In the genomic region with DNA sequence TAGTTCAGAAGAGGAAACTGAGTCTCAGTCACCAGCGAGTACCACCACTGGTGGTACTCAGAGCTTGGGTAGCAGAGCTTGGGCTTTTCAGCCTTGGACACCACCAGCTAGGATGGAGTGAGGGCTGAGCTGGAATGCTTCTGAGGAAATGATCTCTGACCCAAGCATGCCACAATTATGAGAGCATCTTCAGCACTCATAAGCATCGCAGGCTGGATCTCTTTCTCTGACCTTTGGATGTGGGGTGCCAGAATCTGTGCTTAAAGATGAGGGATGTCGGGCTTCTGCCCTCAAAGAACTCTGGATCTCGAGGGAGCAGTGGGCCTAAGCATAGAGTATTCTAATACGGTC, we compare ENCODE assay signal across 11 cellular contexts. TPM values are rescaled to one million over a fixed set of nuclear protein-coding genes. Genes with fewer than 3 reads are reported as not detected.
DNase-seq lines count a peak whose midpoint lies in the region; ATAC-seq lines count a peak whose summit lies in the region.
"Had no signal": no experiment of that assay in that cellular context is flagged by ENCODE, and none has a peak within 500 bp of the region (broad histone marks: within the 10 kb centered on the region; RNA-seq: fewer than 3 reads in every experiment).

No MANE protein-coding gene starts in this region.

- CTCF ChIA-PET in activated naive CD4-positive, alpha-beta T cell treated with anti-CD3 and anti-CD28 coated beads for 36 hours (lab: Charles Lee) = interaction anchor here (0.8 kb wide), 1 partner anchor 163 kb away, joined by 3 read pairs; no protein-coding TSS in a partner anchor

- peaks cover 5% of the 10 kb centered on the region for H3K36me3 Mint-ChIP-seq in activated naive CD4-positive, alpha-beta T cell treated with anti-CD3 and anti-CD28 coated beads for 36 hours (ENCODE audit: low read depth)
- peaks cover 15% of the 10 kb centered on the region for H3K36me3 Mint-ChIP-seq in activated naive CD8-positive, alpha-beta T cell treated with anti-CD3 and anti-CD28 coated beads for 36 hours

- peak overlapping the region; percentile 30 for H3K27ac ChIP-seq in temporal lobe (ENCODE audit: low read depth, low read length)

- H3K4me3 Mint-ChIP-seq in activated naive CD4-positive, alpha-beta T cell treated with anti-CD3 and anti-CD28 coated beads for 36 hours = peak overlapping the region; percentile 17
- no peak overlapping the region for H3K4me3 Mint-ChIP-seq in activated naive CD8-positive, alpha-beta T cell treated with anti-CD3 and anti-CD28 coated beads for 36 hours

- H3K27ac Mint-ChIP-seq in activated naive CD4-positive, alpha-beta T cell treated with anti-CD3 and anti-CD28 coated beads for 36 hours = peak overlapping the region; percentile 92
- H3K27ac Mint-ChIP-seq in activated naive CD8-positive, alpha-beta T cell treated with anti-CD3 and anti-CD28 coated beads for 36 hours = peak overlapping the region; percentile 86

- ATAC-seq in HG02759 (IDR thresholded peaks at IDR 0.05; ENCODE audit: unreplicated experiment) = no peak
- ATAC-seq: sciatic nerve had no signal

- H3K9me3 Mint-ChIP-seq in activated naive CD4-positive, alpha-beta T cell treated with anti-CD3 and anti-CD28 coated beads for 36 hours = no peaks in the 10 kb centered on the region
- no peaks in the 10 kb centered on the region for H3K9me3 Mint-ChIP-seq in activated naive CD8-positive, alpha-beta T cell treated with anti-CD3 and anti-CD28 coated beads for 36 hours

- intact Hi-C loops in activated naive CD4-positive, alpha-beta T cell treated with anti-CD3 and anti-CD28 coated beads for 36 hours (cut with micrococcal nuclease) = loop anchor here (5.0 kb wide), 1 partner anchor 195 kb away; the partner anchor contains the start of genes CIB1 and GDPGP1

- H3K27me3 Mint-ChIP-seq in activated naive CD4-positive, alpha-beta T cell treated with anti-CD3 and anti-CD28 coated beads for 36 hours (ENCODE audit: low read depth) = no peaks in the 10 kb centered on the region
- no peaks in the 10 kb centered on the region for H3K27me3 Mint-ChIP-seq in activated naive CD8-positive, alpha-beta T cell treated with anti-CD3 and anti-CD28 coated beads for 36 hours

- DNase-seq in activated naive CD4-positive, alpha-beta T cell treated with anti-CD3 and anti-CD28 coated beads for 36 hours = no peak
- no peak for DNase-seq in activated naive CD4-positive, alpha-beta T cell (lab: John Stamatoyannopoulos, UW)
- DNase-seq in activated naive CD8-positive, alpha-beta T cell treated with anti-CD3 and anti-CD28 coated beads for 36 hours = no peak
- DNase-seq in kidney tubule cell (ENCODE audit: low spot score) (peak; percentile 43), cerebellum (ENCODE audit: low spot score) (no peak), SK-N-DZ (ENCODE audit: low spot score) (no peak)
- DNase-seq: BE2C, NCI-H187 had no signal

- H3K4me1 Mint-ChIP-seq in activated naive CD4-positive, alpha-beta T cell treated with anti-CD3 and anti-CD28 coated beads for 36 hours (ENCODE audit: low read depth) = peaks cover 71% of the 10 kb centered on the region
- H3K4me1 Mint-ChIP-seq in activated naive CD8-positive, alpha-beta T cell treated with anti-CD3 and anti-CD28 coated beads for 36 hours = peaks cover 61% of the 10 kb centered on the region

RNA-seq across cellular contexts. Expression of gene ZNF710, which starts 36.4 kb away (rescaled TPM):
- 10 to 100 TPM; 17.3 to 19.8 TPM for total RNA-seq in activated naive CD4-positive, alpha-beta T cell treated with anti-CD3 and anti-CD28 coated beads for 36 hours
- total RNA-seq in activated naive CD8-positive, alpha-beta T cell treated with anti-CD3 and anti-CD28 coated beads for 36 hours = 10 to 100 TPM; 17.8 to 17.9 TPM
- total RNA-seq in temporal lobe (6.1 TPM), cerebellum (14.0 TPM)
- 8.8 and 10.0 TPM in 2 replicates for polyA plus RNA-seq in SK-N-DZ (2014; cell fraction: cytosol; rRNA removed)
- polyA plus RNA-seq in SK-N-DZ (2014; cell fraction: nucleus; rRNA removed) = 6.7 and 7.4 TPM in 2 replicates
